ENCODE assay signal across 22 cellular contexts in the genomic region with DNA sequence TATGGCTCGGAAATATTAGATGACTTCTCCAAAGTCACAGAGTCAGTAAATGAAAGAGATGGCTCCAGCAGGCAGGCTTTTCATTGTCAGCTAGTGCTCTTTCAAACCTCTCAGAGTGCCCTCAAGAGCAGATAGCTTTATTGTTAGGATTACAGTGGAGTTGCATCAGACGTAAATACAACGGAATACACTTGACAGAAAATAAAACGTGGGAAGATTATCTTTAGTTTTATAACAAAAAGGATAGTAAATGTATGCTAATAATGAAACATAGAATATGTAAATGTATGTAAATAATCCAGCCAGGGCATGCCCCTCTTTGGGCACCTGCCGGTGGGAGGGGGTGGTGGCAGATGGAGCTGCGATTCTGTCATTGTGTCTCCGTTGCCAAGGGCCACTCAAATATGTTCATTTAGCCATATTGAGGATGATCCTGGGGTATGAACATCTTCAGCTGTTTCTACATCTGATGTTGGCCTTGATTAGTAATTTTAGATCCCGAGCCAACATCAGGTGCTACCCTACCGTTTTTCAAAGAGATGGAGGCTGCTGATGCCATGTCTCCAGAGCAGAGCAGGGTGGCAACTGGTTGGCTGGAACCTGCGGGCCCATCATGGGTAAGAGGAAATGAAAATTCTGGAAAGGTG.
DNase-seq lines count a peak whose midpoint lies in the region; ATAC-seq, FAIRE-seq and TF ChIP-seq lines count a peak whose summit lies in the region.
"Had no signal": no experiment of that assay in that cellular context is flagged by ENCODE, and none has a peak within 500 bp of the region (broad histone marks: within the 10 kb centered on the region; RNA-seq: fewer than 3 reads in every experiment).

No MANE protein-coding gene starts in this region.

- TF ChIP-seq RAD21 in K562 (CRISPR knock-in tag; conservative IDR thresholded peaks at IDR 0.05 in 1 of 2, IDR thresholded peaks at IDR 0.05 in 1 of 2): no peak

- no peaks in the 10 kb centered on the region for H3K36me3 Mint-ChIP-seq in activated T-cell treated with anti-CD3 and anti-CD28 coated beads, Interleukin-2, amount 50 U/mL, for 24 hours (ENCODE audit: low read depth)
- H3K36me3 Mint-ChIP-seq: CD14-positive monocyte had no signal

- H3K36me3 ChIP-seq in A673 (ENCODE audit: insufficient read depth, low read length, poor library complexity, severe bottlenecking) (no peaks in the 10 kb centered on the region), K562 (ENCODE audit: control insufficient read depth, insufficient read depth, low read length) (no peaks in the 10 kb centered on the region)
- H3K36me3 ChIP-seq: lower lobe of right lung, neutrophil had no signal

- H3K4me3 Mint-ChIP-seq in activated T-cell treated with anti-CD3 and anti-CD28 coated beads, Interleukin-2, amount 50 U/mL, for 24 hours: no peak overlapping the region
- H3K4me3 Mint-ChIP-seq: activated B cell treated with CpG ODN at 0.5 μM for 24 hours; activated CD4-positive, alpha-beta memory T cell treated with anti-CD3 and anti-CD28 coated beads, Interleukin-2, amount 10 ng/mL, durations not matched to agents 7 days and 5 days; CD14-positive monocyte; HFFc6 had no signal

- H3K79me2 ChIP-seq in K562 (ENCODE audit: control insufficient read depth, insufficient read depth, low read length): no peaks in the 10 kb centered on the region

- H3K4me2 ChIP-seq in K562 (ENCODE audit: insufficient read depth, low read length): no peak overlapping the region

- no peaks in the 10 kb centered on the region for H4K20me1 ChIP-seq in K562 (replicated peaks; ENCODE audit: control insufficient read depth, insufficient read depth, low read length)

- H3K4me1 ChIP-seq in A673 (ENCODE audit: insufficient read depth, low read length, poor library complexity, severe bottlenecking): no peaks in the 10 kb centered on the region
- peaks cover 0 to 10% of the 10 kb centered on the region in 2 experiments; a peak in 1 of 5 replicates for H3K4me1 ChIP-seq in K562 (replicated peaks in 1 of 2; ENCODE audit: control insufficient read depth in 2 of 2, insufficient read depth in 2 of 2, low read length in 2 of 2)
- H3K4me1 ChIP-seq: lower lobe of right lung, psoas muscle had no signal

- DNase-seq in A673 (ENCODE audit: low spot score) (peak; percentile 9), NCI-H1092 treated with DMSO at 0.1 percent for 48 hours (lab: John Stamatoyannopoulos, UW) (peak; percentile 89), NCI-H2171 treated with DMSO at 0.1 percent for 48 hours (lab: John Stamatoyannopoulos, UW) (peak; percentile 67), K562 (ENCODE audit: extremely low read depth in 1 of 4, low spot score in 3 of 4) (no peak), HUDEP-2 (lab: John Stamatoyannopoulos, UW; ENCODE audit: unreplicated experiment in 76 of 76) (no peak)
- no peak for DNase-seq in activated CD4-positive, alpha-beta T cell treated with anti-CD3 and anti-CD28 coated beads for 1 hour
- no peak for DNase-seq in activated T-cell treated with anti-CD3 and anti-CD28 coated beads, Interleukin-2, amount 50 U/mL, for 24 hours
- DNase-seq: activated B cell treated with CpG ODN at 0.5 μM for 24 hours; activated CD4-positive, alpha-beta memory T cell treated with anti-CD3 and anti-CD28 coated beads, Interleukin-2, amount 10 ng/mL, durations not matched to agents 7 days and 5 days; activated gamma-delta T cell treated with Interleukin-2 at 50 U/mL for 16 hours; GF-D8; HFFc6; lower lobe of right lung; NCI-H1048; psoas muscle; stimulated activated CD4-positive, alpha-beta T cell treated with anti-CD3 and anti-CD28 coated beads, Interleukin-1b, Interleukin-23, amount 100 ng/mL, for 48 hours; substantia nigra; T1000 had no signal

- H3K27me3 ChIP-seq in A673 (replicated peaks; ENCODE audit: insufficient read depth, low read depth, low read length, poor library complexity) (no peaks in the 10 kb centered on the region), K562 (ENCODE audit: control insufficient read depth in 2 of 2, insufficient read depth in 2 of 2, low read length in 2 of 2) (no peaks in the 10 kb centered on the region; a peak in 1 of 5 replicates)
- H3K27me3 ChIP-seq: neutrophil had no signal

- POLR2A ChIA-PET in A673 (lab: Charles Lee; ENCODE audit: low non-redundant PET): no interaction called here
- POLR2A ChIA-PET in K562 (lab: Yijun Ruan, JAX): interaction anchor here (0.6 to 1.2 kb wide), 4 partner anchors 10 to 29 kb away, joined by 3 to 7 read pairs (median 4); no protein-coding TSS in a partner anchor

- peak; percentile 88 for TF ChIP-seq EP300 in K562 (IDR thresholded peaks at IDR 0.05; ENCODE audit: low read length)

- no peak for TF ChIP-seq CTCF in A673 (conservative IDR thresholded peaks at IDR 0.05; ENCODE audit: low read depth, low read length)
- no peak for TF ChIP-seq CTCF in K562 (IDR thresholded peaks at IDR 0.05 in 2 of 3, conservative IDR thresholded peaks at IDR 0.05 in 1 of 3; ENCODE audit: insufficient read depth in 2 of 3, low read depth in 1 of 3, low read length in 3 of 3)

- BruUV-seq in A673 (replicated peaks; lab: Mats Ljungman, UMichigan) (no TSS peak), K562 (replicated peaks; lab: Mats Ljungman, UMichigan) (no TSS peak)

- no peaks in the 10 kb centered on the region for H3K9me1 ChIP-seq in K562 (ENCODE audit: control insufficient read depth, insufficient read depth, low read length)

- intact Hi-C loops in A673 (cut with micrococcal nuclease; ENCODE audit: unreplicated experiment) (no loop called here), K562 (cut with micrococcal nuclease) (no loop called here)

- H2AFZ ChIP-seq in K562 (ENCODE audit: low read depth, low read length): no peak overlapping the region

- 5% methylated on average over 10 of the region's 10 CpGs for WGBS in K562 (ENCODE audit: insufficient coverage, low coverage, missing lambda C conversion rate)

- CTCF ChIA-PET in A673 (lab: Charles Lee) (no interaction called here), K562 (lab: Yijun Ruan, JAX; ENCODE audit: low intra/inter-chr PET ratio) (no interaction called here)

- H3K27ac ChIP-seq in A673 (ENCODE audit: low read depth, low read length, poor library complexity, severe bottlenecking): no peak overlapping the region
- no peak overlapping the region for H3K27ac ChIP-seq in K562 (ENCODE audit: extremely low read depth, low read depth, low read length)
- H3K27ac ChIP-seq: coronary artery, lower lobe of right lung, neutrophil, psoas muscle had no signal

- no peak for TF ChIP-seq POLR2A in K562 (conservative IDR thresholded peaks at IDR 0.05)

- no peak overlapping the region for H3K9ac ChIP-seq in K562 (ENCODE audit: insufficient read depth in 1 of 2, low read depth in 2 of 2, low read length in 2 of 2)

- H3K27me3 Mint-ChIP-seq in activated T-cell treated with anti-CD3 and anti-CD28 coated beads, Interleukin-2, amount 50 U/mL, for 24 hours: peaks cover 25% of the 10 kb centered on the region

- no peaks in the 10 kb centered on the region for H3K9me3 Mint-ChIP-seq in activated T-cell treated with anti-CD3 and anti-CD28 coated beads, Interleukin-2, amount 50 U/mL, for 24 hours
- H3K9me3 Mint-ChIP-seq: activated CD4-positive, alpha-beta memory T cell treated with anti-CD3 and anti-CD28 coated beads, Interleukin-2, amount 10 ng/mL, durations not matched to agents 7 days and 5 days had no signal

- H3K9me3 ChIP-seq in A673 (ENCODE audit: low read depth, low read length, poor library complexity, severe bottlenecking) (no peaks in the 10 kb centered on the region), K562 (replicated peaks; ENCODE audit: control insufficient read depth, insufficient read depth, low read depth, low read length) (no peaks in the 10 kb centered on the region)
- H3K9me3 ChIP-seq: lower lobe of right lung, neutrophil had no signal

- ATAC-seq in K562: peak; percentile 71
- ATAC-seq: lower lobe of right lung, psoas muscle, Right ventricle myocardium inferior had no signal

- in situ Hi-C loops in K562 (cut with MboI): no loop called here

- no peak for FAIRE-seq in K562 (lab: Jason Lieb, UNC)

- H3K4me3 ChIP-seq in A673 (ENCODE audit: low read depth, low read length, poor library complexity, severe bottlenecking) (no peak overlapping the region), K562 (no peak overlapping the region)
- H3K4me3 ChIP-seq: coronary artery, lower lobe of right lung, psoas muscle had no signal

- H3K27ac Mint-ChIP-seq in activated T-cell treated with anti-CD3 and anti-CD28 coated beads, Interleukin-2, amount 50 U/mL, for 24 hours: no peak overlapping the region
- H3K27ac Mint-ChIP-seq: activated B cell treated with CpG ODN at 0.5 μM for 24 hours; activated CD4-positive, alpha-beta memory T cell treated with anti-CD3 and anti-CD28 coated beads, Interleukin-2, amount 10 ng/mL, durations not matched to agents 7 days and 5 days; CD14-positive monocyte; HFFc6 had no signal

- no peaks in the 10 kb centered on the region for H3K4me1 Mint-ChIP-seq in activated T-cell treated with anti-CD3 and anti-CD28 coated beads, Interleukin-2, amount 50 U/mL, for 24 hours (ENCODE audit: low read depth)
- H3K4me1 Mint-ChIP-seq: activated B cell treated with CpG ODN at 0.5 μM for 24 hours; activated CD4-positive, alpha-beta memory T cell treated with anti-CD3 and anti-CD28 coated beads, Interleukin-2, amount 10 ng/mL, durations not matched to agents 7 days and 5 days; CD14-positive monocyte had no signal

TF ChIP-seq in K562, 482 proteins besides CTCF, POLR2A, EP300 and RAD21 (continues in another document):
- no peak; the same call in none of the 2 replicates for TF ChIP-seq ZNF79 (CRISPR knock-in tag; IDR thresholded peaks at IDR 0.05; ENCODE audit: low read depth)
- TF ChIP-seq, protein P1, sequence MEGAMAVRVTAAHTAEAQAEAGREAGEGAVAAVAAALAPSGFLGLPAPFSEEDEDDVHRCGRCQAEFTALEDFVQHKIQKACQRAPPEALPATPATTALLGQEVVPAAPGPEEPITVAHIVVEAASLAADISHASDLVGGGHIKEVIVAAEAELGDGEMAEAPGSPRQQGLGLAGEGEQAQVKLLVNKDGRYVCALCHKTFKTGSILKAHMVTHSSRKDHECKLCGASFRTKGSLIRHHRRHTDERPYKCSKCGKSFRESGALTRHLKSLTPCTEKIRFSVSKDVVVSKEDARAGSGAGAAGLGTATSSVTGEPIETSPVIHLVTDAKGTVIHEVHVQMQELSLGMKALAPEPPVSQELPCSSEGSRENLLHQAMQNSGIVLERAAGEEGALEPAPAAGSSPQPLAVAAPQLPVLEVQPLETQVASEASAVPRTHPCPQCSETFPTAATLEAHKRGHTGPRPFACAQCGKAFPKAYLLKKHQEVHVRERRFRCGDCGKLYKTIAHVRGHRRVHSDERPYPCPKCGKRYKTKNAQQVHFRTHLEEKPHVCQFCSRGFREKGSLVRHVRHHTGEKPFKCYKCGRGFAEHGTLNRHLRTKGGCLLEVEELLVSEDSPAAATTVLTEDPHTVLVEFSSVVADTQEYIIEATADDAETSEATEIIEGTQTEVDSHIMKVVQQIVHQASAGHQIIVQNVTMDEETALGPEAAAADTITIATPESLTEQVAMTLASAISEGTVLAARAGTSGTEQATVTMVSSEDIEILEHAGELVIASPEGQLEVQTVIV (CRISPR knock-in tag; IDR thresholded peaks at IDR 0.05; ENCODE audit: borderline replicate concordance): no peak

Comparison
In these comparisons a context has a peak if more than half of its experiments do, and no peak if none do; other contexts are left out.
1. DNase-seq: peak in A673 (single experiment), NCI-H1092 treated with DMSO at 0.1 percent for 48 hours (single experiment) and NCI-H2171 treated with DMSO at 0.1 percent for 48 hours (single experiment); none in K562 (0 of 4), HUDEP-2 (0 of 76), activated CD4-positive, alpha-beta T cell treated with anti-CD3 and anti-CD28 coated beads for 1 hour (single experiment) and activated T-cell treated with anti-CD3 and anti-CD28 coated beads, Interleukin-2, amount 50 U/mL, for 24 hours (single experiment).